In genomic region chr1:156480411-156481192, GRCh38 we compare ENCODE assay signal across 8 cellular contexts. TPM values are rescaled to one million over a fixed set of nuclear protein-coding genes. Genes with fewer than 3 reads are reported as not detected.
DNase-seq lines count a peak whose midpoint lies in the region; ATAC-seq and TF ChIP-seq lines count a peak whose summit lies in the region.

No MANE protein-coding gene starts in this region.

- peaks cover 75% of the 10 kb centered on the region for H3K36me3 ChIP-seq in MG63

- no peaks in the 10 kb centered on the region for H3K9me3 ChIP-seq in MG63

- H3K27me3 ChIP-seq in MG63 = no peaks in the 10 kb centered on the region

- CTCF ChIA-PET in GM10248 (lab: Yijun Ruan, JAX) = interaction anchor here (0.6 to 15.5 kb wide), 49 partner anchors 12 to 358 kb away, joined by 3 to 373 read pairs (median 5); partner anchors contain the start of genes GPATCH4, MEF2D, NAXE and NES

- H3K4me3 ChIP-seq in choroid plexus epithelial cell (ENCODE audit: low read depth, low read length) (no peak overlapping the region), MG63 (no peak overlapping the region)

- peaks cover 40% of the 10 kb centered on the region for H3K36me3 Mint-ChIP-seq in memory B cell

- ATAC-seq in memory B cell (ENCODE audit: low read depth) (peak; percentile 82), GM21619 (IDR thresholded peaks at IDR 0.05; ENCODE audit: unreplicated experiment) (no peak)

- POLR2A ChIA-PET in GM10248 (lab: Yijun Ruan, JAX) = interaction anchor here (0.6 to 1.9 kb wide), 3 partner anchors 10 to 23 kb away, joined by 3 to 15 read pairs (median 6); partner anchors contain the start of gene MEF2D

- H3K9me3 Mint-ChIP-seq in memory B cell = no peaks in the 10 kb centered on the region

- H3K27me3 Mint-ChIP-seq in memory B cell = no peaks in the 10 kb centered on the region

- peak overlapping the region; percentile 94 for H3K27ac Mint-ChIP-seq in memory B cell

- DNase-seq in GM10248 (ENCODE audit: extremely low spot score) (peak; percentile 87), HuH-7.5 (ENCODE audit: low spot score) (peak; percentile 66), choroid plexus epithelial cell (ENCODE audit: low read depth) (peak; percentile 58), memory B cell (ENCODE audit: low spot score in 2 of 2) (peak; percentile 82), MG63 (no peak)
- DNase-seq in activated CD4-positive, alpha-beta T cell treated with anti-CD3 and anti-CD28 coated beads for 4 hours = peak; percentile 80 to 84
- DNase-seq in stimulated activated CD8-positive, alpha-beta memory T cell treated with anti-CD3 and anti-CD28 coated beads, Interleukin-4, amount 100 ng/mL, for 4 hours (ENCODE audit: low read depth in 2 of 2, low spot score in 1 of 2) = peak; percentile 54 to 63

- TF ChIP-seq CTCF in GM10248 (IDR thresholded peaks at IDR 0.05; ENCODE audit: control extremely low read depth, extremely low read depth, low read depth, missing control alignments) (peak; percentile 86), choroid plexus epithelial cell (conservative IDR thresholded peaks at IDR 0.05; ENCODE audit: low read depth, low read length) (peak; percentile 81)

- peaks cover 45% of the 10 kb centered on the region for H3K4me1 Mint-ChIP-seq in memory B cell

- H3K4me3 Mint-ChIP-seq in memory B cell = peak overlapping the region; percentile 39

RNA-seq across cellular contexts. Expression of gene MEF2D, which starts 20.0 kb away (rescaled TPM):
- total RNA-seq in MG63 (2014; rRNA removed; shearing (Covaris generic); ENCODE audit: low replicate concordance) = 3.4 and 11.7 TPM in 2 replicates
